In the genomic region with DNA sequence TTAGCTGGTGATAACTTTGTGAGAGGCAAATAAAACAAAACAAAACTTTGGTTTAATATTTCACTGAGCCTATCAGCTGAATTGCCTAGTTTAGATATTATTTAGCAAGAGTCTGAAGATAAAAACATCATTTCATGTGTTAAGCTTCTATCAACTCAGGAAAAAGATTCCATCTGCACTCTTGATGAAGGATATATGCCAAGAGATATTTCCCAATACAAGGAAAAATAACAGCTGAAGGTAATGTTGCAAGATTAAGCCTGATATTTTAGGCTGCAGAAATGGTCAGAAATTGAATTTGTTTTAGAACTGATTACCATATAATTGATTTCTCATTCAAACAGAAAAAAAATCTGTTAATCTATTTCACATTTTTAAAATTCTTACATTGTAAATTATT, we compare ENCODE assay signal across 24 cellular contexts.
"Had no signal": no experiment of that assay in that cellular context is flagged by ENCODE, and none has a peak within 500 bp of the region (broad histone marks: within the 10 kb centered on the region; RNA-seq: fewer than 3 reads in every experiment).

No MANE protein-coding gene starts in this region.

- FAIRE-seq: islet of Langerhans, keratinocyte had no signal

- H3K4me3 ChIP-seq: colonic mucosa, esophagus squamous epithelium, gastrocnemius medialis, heart right ventricle, left ventricle myocardium inferior, lower lobe of right lung, mucosa of descending colon had no signal

- H3K36me3 ChIP-seq: colonic mucosa, esophagus squamous epithelium, gastrocnemius medialis, heart right ventricle, left ventricle myocardium inferior, lower lobe of right lung had no signal

- H3K27ac ChIP-seq: colonic mucosa, epithelial cell of prostate, esophagus squamous epithelium, gastrocnemius medialis, heart right ventricle, left ventricle myocardium inferior, lower lobe of right lung had no signal

- ATAC-seq: effector memory CD8-positive, alpha-beta T cell; esophagus mucosa; gastrocnemius medialis; heart right ventricle; left cardiac atrium; lower lobe of right lung; mucosa of descending colon had no signal

- H3K4me1 ChIP-seq: colonic mucosa, esophagus squamous epithelium, gastrocnemius medialis, heart right ventricle, left ventricle myocardium inferior, lower lobe of right lung had no signal

- H3K27me3 ChIP-seq: colonic mucosa, esophagus squamous epithelium, gastrocnemius medialis, heart right ventricle had no signal

- H3K9me3 ChIP-seq: colonic mucosa, esophagus squamous epithelium, gastrocnemius medialis, lower lobe of right lung, mucosa of descending colon had no signal

- DNase-seq: colonic mucosa; cortex of kidney; effector CD8-positive, alpha-beta T cell; effector memory CD8-positive, alpha-beta T cell; endodermal cell; erythroblast; esophagus squamous epithelium; foreskin fibroblast; foreskin melanocyte; gastrocnemius medialis; glutamatergic neuron; head of caudate nucleus; heart right ventricle; hippocampal formation; left cardiac atrium; left ventricle myocardium inferior; lower lobe of right lung; mesenchymal stem cell; mucosa of descending colon; naive B cell had no signal
